Comparison of ENCODE assay signal across 15 cellular contexts in the genomic region with DNA sequence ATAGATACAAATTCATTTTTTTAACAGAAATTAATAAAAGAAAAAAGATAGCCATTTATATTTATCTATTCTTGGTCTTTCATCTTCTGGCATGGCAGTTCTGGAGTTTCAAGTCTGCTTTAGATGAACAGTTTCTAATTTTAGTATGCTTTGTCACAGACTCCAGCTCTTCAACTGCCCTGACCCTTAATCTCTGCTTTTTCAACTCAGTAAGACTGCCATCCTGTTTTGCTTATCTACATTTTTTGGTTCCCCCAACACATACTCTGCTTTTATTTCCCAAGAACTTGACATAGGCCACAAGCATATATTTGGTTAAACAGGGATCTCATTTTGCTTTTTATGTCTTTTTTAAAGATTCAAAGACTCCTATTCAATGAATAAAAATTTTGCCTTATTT.
"Had no signal": no experiment of that assay in that cellular context is flagged by ENCODE, and none has a peak within 500 bp of the region (broad histone marks: within the 10 kb centered on the region; RNA-seq: fewer than 3 reads in every experiment).

No MANE protein-coding gene starts in this region.

- H3K27ac ChIP-seq: pancreas, stomach, testis, upper lobe of right lung, VCaP had no signal

- DNase-seq: activated CD4-positive, alpha-beta T cell treated with anti-CD3 and anti-CD28 coated beads for 1 hour; activated CD4-positive, alpha-beta T cell treated with anti-CD3 and anti-CD28 coated beads, Interleukin-2, amount 50 U/mL, for 4 hours; activated naive CD4-positive, alpha-beta T cell treated with anti-CD3 and anti-CD28 coated beads, Interleukin-2, amount 10 ng/mL, durations not matched to agents 7 days and 5 days; central memory CD4-positive, alpha-beta T cell; cortex of kidney; effector memory CD4-positive, alpha-beta T cell; foreskin melanocyte; pancreas; stimulated activated CD4-positive, alpha-beta T cell treated with anti-CD3 and anti-CD28 coated beads, Interleukin-1b, Interleukin-23, amount 100 ng/mL, for 48 hours; stomach; SW 1271; testis; upper lobe of right lung had no signal

- H3K4me3 ChIP-seq: pancreas, stomach, testis, upper lobe of right lung had no signal

- H3K36me3 ChIP-seq: pancreas, stomach, upper lobe of right lung had no signal

- H3K4me1 ChIP-seq: pancreas, stomach, testis, upper lobe of right lung had no signal

- H3K27me3 ChIP-seq: pancreas, stomach, testis, upper lobe of right lung had no signal

- ATAC-seq: pancreas, sciatic nerve, upper lobe of right lung had no signal

- H3K9me3 ChIP-seq: pancreas, stomach, testis, upper lobe of right lung had no signal
